1 cellular context compared by ENCODE assay signal in genomic region chr1:112506731-112507130, GRCh38.
TF ChIP-seq lines count a peak whose summit lies in the region.

No MANE protein-coding gene starts in this region.

TF ChIP-seq in K562, 482 proteins besides CTCF, POLR2A, EP300 and RAD21:
- TF ChIP-seq ATF1 (CRISPR knock-in tag; IDR thresholded peaks at IDR 0.05) (no peak), ATF1 (tag; IDR thresholded peaks at IDR 0.05) (no peak), ZNF263 (CRISPR knock-in tag; IDR thresholded peaks at IDR 0.05; ENCODE audit: borderline replicate concordance) (peak; percentile 80)
